Comparison of ENCODE assay signal across 5 cellular contexts in genomic region chr1:218108034-218108433, GRCh38.
"Had no signal": no experiment of that assay in that cellular context is flagged by ENCODE, and none has a peak within 500 bp of the region (broad histone marks: within the 10 kb centered on the region; RNA-seq: fewer than 3 reads in every experiment).

No MANE protein-coding gene starts in this region.

- DNase-seq: H9, HCEC 1CT, IMR-90 had no signal

- H3K4me2 ChIP-seq: GM23338 had no signal

- H3K4me3 ChIP-seq: GM23338, K562 had no signal
